Comparison of ENCODE assay signal across 1 cellular context in the genomic region with DNA sequence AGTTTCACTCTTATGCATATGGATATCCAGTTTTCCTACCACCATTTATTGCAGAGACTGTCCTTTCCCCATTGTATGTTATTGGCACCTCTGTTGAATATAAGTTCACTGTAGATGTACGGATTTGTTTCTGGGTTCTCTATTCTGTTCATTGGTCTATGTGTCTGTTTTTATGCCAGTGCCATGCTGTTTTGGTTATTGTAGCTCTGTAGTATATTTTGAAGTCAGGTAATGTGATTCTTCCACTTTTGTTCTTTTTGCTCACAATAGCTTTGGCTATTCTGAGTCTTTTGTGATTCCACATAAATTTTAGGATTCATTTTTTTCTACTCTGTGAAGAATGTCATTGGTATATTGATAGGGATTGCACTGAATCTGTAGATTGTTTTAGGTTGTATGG.
TF ChIP-seq lines count a peak whose summit lies in the region.

No MANE protein-coding gene starts in this region.

TF ChIP-seq in HEK293, 187 proteins besides CTCF, POLR2A, EP300 and RAD21 (continued from another document):
- TF ChIP-seq, protein P1, sequence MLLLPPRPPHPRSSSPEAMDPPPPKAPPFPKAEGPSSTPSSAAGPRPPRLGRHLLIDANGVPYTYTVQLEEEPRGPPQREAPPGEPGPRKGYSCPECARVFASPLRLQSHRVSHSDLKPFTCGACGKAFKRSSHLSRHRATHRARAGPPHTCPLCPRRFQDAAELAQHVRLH (tag by site-specific recombination; IDR thresholded peaks at IDR 0.05), result peak; percentile 62; the same call in 1 of the 2 replicates
- TF ChIP-seq ZNF138 (tag by site-specific recombination; IDR thresholded peaks at IDR 0.05; ENCODE audit: borderline replicate concordance), result no peak
